23 cellular contexts compared by ENCODE assay signal in the genomic region with DNA sequence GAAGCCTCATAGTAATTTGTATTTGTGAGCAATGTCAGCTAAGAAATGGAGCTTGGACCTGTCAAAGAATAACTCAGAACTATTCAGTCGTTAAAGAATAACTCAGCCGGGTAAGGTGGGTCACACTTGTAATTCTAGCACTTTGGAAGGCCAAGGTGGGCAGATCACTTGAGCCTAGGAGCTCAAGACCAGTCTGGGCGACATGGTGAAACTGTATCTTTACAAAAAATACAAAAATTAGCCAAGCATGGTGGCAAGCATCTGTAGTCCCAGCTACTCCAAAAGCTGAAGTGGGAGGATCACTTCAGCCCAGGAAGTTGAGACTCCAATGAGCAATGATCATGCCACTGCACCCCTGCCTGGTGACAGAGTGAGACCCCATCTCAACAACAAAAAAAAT.
"Had no signal": no experiment of that assay in that cellular context is flagged by ENCODE, and none has a peak within 500 bp of the region (broad histone marks: within the 10 kb centered on the region; RNA-seq: fewer than 3 reads in every experiment).

No MANE protein-coding gene starts in this region.

- H3K36me3 ChIP-seq: colonic mucosa, esophagus muscularis mucosa, esophagus squamous epithelium, gastrocnemius medialis, gastroesophageal sphincter had no signal

- H3K9me3 ChIP-seq: colonic mucosa, esophagus muscularis mucosa, gastrocnemius medialis, gastroesophageal sphincter had no signal

- H3K4me1 ChIP-seq: colonic mucosa, esophagus muscularis mucosa, esophagus squamous epithelium, foreskin keratinocyte, gastrocnemius medialis, gastroesophageal sphincter had no signal

- H3K27me3 ChIP-seq: colonic mucosa, dorsolateral prefrontal cortex, esophagus muscularis mucosa, esophagus squamous epithelium, foreskin keratinocyte, gastrocnemius medialis, gastroesophageal sphincter had no signal

- ATAC-seq: effector memory CD8-positive, alpha-beta T cell; esophagus mucosa; foreskin keratinocyte; gastrocnemius medialis; gastroesophageal sphincter had no signal

- H3K27ac Mint-ChIP-seq: dendritic cell treated with granulocyte-macrophage colony-stimulating factor and Interleukin-4, amounts not matched to agents 40 ng/mL and 50 ng/mL, for 4 days; effector memory CD8-positive, alpha-beta T cell; endodermal cell had no signal

- DNase-seq: colonic mucosa; cortex of kidney; dermis blood vessel endothelial cell; dorsolateral prefrontal cortex; effector CD4-positive, alpha-beta T cell; effector CD8-positive, alpha-beta T cell; effector memory CD4-positive, alpha-beta T cell; effector memory CD8-positive, alpha-beta T cell; endodermal cell; erythroblast; esophagus squamous epithelium; foreskin fibroblast; foreskin keratinocyte; foreskin melanocyte; gastrocnemius medialis; glutamatergic neuron; head of caudate nucleus had no signal

- H3K27me3 Mint-ChIP-seq: dendritic cell treated with granulocyte-macrophage colony-stimulating factor and Interleukin-4, amounts not matched to agents 40 ng/mL and 50 ng/mL, for 4 days; effector memory CD8-positive, alpha-beta T cell had no signal

- H3K4me1 Mint-ChIP-seq: endodermal cell had no signal

- H3K4me3 ChIP-seq: colonic mucosa, coronary artery, dorsolateral prefrontal cortex, esophagus muscularis mucosa, esophagus squamous epithelium, gastrocnemius medialis, gastroesophageal sphincter had no signal

- H3K4me3 Mint-ChIP-seq: dendritic cell treated with granulocyte-macrophage colony-stimulating factor and Interleukin-4, amounts not matched to agents 40 ng/mL and 50 ng/mL, for 4 days; effector memory CD8-positive, alpha-beta T cell; endodermal cell had no signal

- H3K27ac ChIP-seq: colonic mucosa, coronary artery, dorsolateral prefrontal cortex, epithelial cell of prostate, esophagus muscularis mucosa, esophagus squamous epithelium, foreskin keratinocyte, gastrocnemius medialis, gastroesophageal sphincter had no signal
